18 cellular contexts compared by ENCODE assay signal in the genomic region with DNA sequence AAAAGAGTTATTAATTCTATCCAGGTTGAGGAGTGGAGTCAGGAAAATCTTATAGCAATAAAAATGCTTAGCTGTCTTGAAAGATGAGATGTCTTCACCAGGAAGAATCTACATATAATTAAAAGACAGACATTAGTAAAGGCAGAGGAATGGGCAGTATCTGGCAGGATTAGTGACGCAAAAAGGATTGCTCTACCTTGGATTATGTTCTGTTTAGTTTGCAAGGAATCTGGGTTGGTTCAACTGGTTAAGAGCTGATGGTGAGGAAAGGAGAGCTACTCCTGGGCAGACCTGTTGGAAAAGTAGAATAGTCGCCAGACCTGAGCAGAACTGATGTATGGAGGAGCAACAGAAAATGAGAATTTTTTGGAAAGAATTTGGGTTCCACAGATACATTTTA.
"Had no signal": no experiment of that assay in that cellular context is flagged by ENCODE, and none has a peak within 500 bp of the region (broad histone marks: within the 10 kb centered on the region; RNA-seq: fewer than 3 reads in every experiment).

No MANE protein-coding gene starts in this region.

- H3K27ac Mint-ChIP-seq: naive B cell had no signal

- H3K9me3 ChIP-seq: esophagus squamous epithelium, gastroesophageal sphincter, ovary, right atrium auricular region, upper lobe of left lung, uterus had no signal

- H3K9me3 Mint-ChIP-seq: naive B cell had no signal

- H3K27me3 ChIP-seq: esophagus squamous epithelium, ovary, right atrium auricular region, upper lobe of left lung, uterus had no signal

- H3K4me1 Mint-ChIP-seq: naive B cell had no signal

- H3K36me3 ChIP-seq: esophagus squamous epithelium, gastroesophageal sphincter, ovary, right atrium auricular region, upper lobe of left lung, uterus had no signal

- ATAC-seq: gastroesophageal sphincter had no signal

- DNase-seq: central memory CD4-positive, alpha-beta T cell; cortex of kidney; effector memory CD4-positive, alpha-beta T cell; esophagus squamous epithelium; foreskin fibroblast; mesendoderm; naive B cell; ovary; stimulated activated CD4-positive, alpha-beta T cell treated with anti-CD3 and anti-CD28 coated beads, Interleukin-2, amount 100 ng/mL, for 48 hours; stimulated activated naive CD4-positive, alpha-beta T cell treated with Interleukin-2 at 50 U/mL for 16 hours; upper lobe of left lung; uterus had no signal

- H3K36me3 Mint-ChIP-seq: naive B cell had no signal

- H3K27ac ChIP-seq: epithelial cell of prostate, gastroesophageal sphincter, right atrium auricular region, uterus had no signal

- H3K4me3 Mint-ChIP-seq: naive B cell had no signal

- FAIRE-seq: endometrium, small intestine had no signal

- H3K4me1 ChIP-seq: right atrium auricular region, uterus had no signal

- H3K4me3 ChIP-seq: esophagus squamous epithelium, gastroesophageal sphincter, lung, ovary, right atrium auricular region, upper lobe of left lung, uterus had no signal
